Comparison of ENCODE assay signal across 1 cellular context in genomic region chr19:7489609-7490044, GRCh38.
TF ChIP-seq lines count a peak whose summit lies in the region.

No MANE protein-coding gene starts in this region.

TF ChIP-seq in GM12878, 131 proteins besides CTCF, POLR2A, EP300 and RAD21:
- no peak for TF ChIP-seq REST (IDR thresholded peaks at IDR 0.05; ENCODE audit: low read depth, low read length)
- no peak for TF ChIP-seq YBX1 (IDR thresholded peaks at IDR 0.05)
- TF ChIP-seq NFXL1 (IDR thresholded peaks at IDR 0.05; ENCODE audit: borderline replicate concordance): no peak
- TF ChIP-seq TCF12 (IDR thresholded peaks at IDR 0.05; ENCODE audit: low read depth, low read length): no peak
- TF ChIP-seq SMAD1 (IDR thresholded peaks at IDR 0.05; ENCODE audit: low read depth, partially characterized antibody): no peak
- no peak for TF ChIP-seq KDM1A (IDR thresholded peaks at IDR 0.05; ENCODE audit: borderline replicate concordance)
- TF ChIP-seq SREBF1 (IDR thresholded peaks at IDR 0.05; ENCODE audit: low read length): no peak
- TF ChIP-seq SP1 (IDR thresholded peaks at IDR 0.05; ENCODE audit: low read depth, low read length): no peak
- TF ChIP-seq RAD51 (IDR thresholded peaks at IDR 0.05): no peak
- no peak for TF ChIP-seq PKNOX1 (IDR thresholded peaks at IDR 0.05)
- no peak for TF ChIP-seq RELB (IDR thresholded peaks at IDR 0.05; ENCODE audit: low read depth)
- TF ChIP-seq PML (IDR thresholded peaks at IDR 0.05; ENCODE audit: low read length): no peak
- no peak for TF ChIP-seq IRF3 (IDR thresholded peaks at IDR 0.05)
